In the genomic region with DNA sequence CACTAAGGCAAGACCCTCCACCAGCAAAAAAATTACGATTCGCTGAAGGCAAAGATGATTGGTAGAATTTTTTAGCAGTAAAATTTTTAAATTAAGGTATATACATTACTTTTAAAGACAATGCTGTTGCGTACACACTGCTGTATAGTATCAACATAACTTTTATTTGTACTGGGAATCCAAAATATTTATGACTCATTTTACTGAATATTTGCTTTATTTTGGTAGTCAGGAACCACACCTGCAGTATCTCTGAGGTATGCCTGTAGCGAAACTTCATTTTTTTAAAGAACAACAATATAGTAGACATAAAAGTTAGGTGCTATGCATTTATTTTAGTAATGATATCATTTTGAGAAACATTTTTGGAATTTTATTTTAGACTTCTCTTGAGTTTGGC, we compare ENCODE assay signal across 35 cellular contexts.
"Had no signal": no experiment of that assay in that cellular context is flagged by ENCODE, and none has a peak within 500 bp of the region (broad histone marks: within the 10 kb centered on the region; RNA-seq: fewer than 3 reads in every experiment).

No MANE protein-coding gene starts in this region.

- H3K4me2 ChIP-seq: KMS-11 had no signal

- H3K27ac ChIP-seq: KMS-11 had no signal

- H3K9me3 ChIP-seq: MG63 had no signal

- H3K4me3 ChIP-seq: MG63 had no signal

- DNase-seq: Karpas-422, Kasumi-1, KG1, MG63, MM.1S, MV-4-11, NCI-H1048, NCI-H1092, NCI-H1092 treated with DMSO at 0.1 percent for 48 hours, NCI-H1105, NCI-H1105 treated with DMSO at 0.1 percent for 48 hours, NCI-H1417, NCI-H1417 treated with DMSO at 0.1 percent for 48 hours, NCI-H1436, NCI-H1436 treated with DMSO at 0.1 percent for 48 hours, NCI-H146, NCI-H1694, NCI-H1694 treated with DMSO at 0.1 percent for 48 hours, NCI-H187, NCI-H187 treated with DMSO at 0.1 percent for 48 hours, NCI-H1930, NCI-H2029, NCI-H2029 treated with DMSO at 0.1 percent for 48 hours, NCI-H2081, NCI-H2081 treated with DMSO at 0.1 percent for 48 hours, NCI-H2107, NCI-H2171, NCI-H2171 treated with DMSO at 0.1 percent for 48 hours, NCI-H2227 treated with DMSO at 0.1 percent for 48 hours, NCI-H226, NCI-H345, NCI-H446, NCI-H446 treated with DMSO at 0.1 percent for 48 hours, NCI-H510A had no signal

- H3K27me3 ChIP-seq: MG63 had no signal

- H3K9ac ChIP-seq: KMS-11 had no signal
